ENCODE assay signal across 12 cellular contexts in genomic region chr1:97461782-97462181, GRCh38.
DNase-seq lines count a peak whose midpoint lies in the region; ATAC-seq, FAIRE-seq and TF ChIP-seq lines count a peak whose summit lies in the region.
"Had no signal": no experiment of that assay in that cellular context is flagged by ENCODE, and none has a peak within 500 bp of the region (broad histone marks: within the 10 kb centered on the region; RNA-seq: fewer than 3 reads in every experiment).

No MANE protein-coding gene starts in this region.

- no peaks in the 10 kb centered on the region for H3K9me3 ChIP-seq in kidney (ENCODE audit: control insufficient read depth in 1 of 2, low read length in 2 of 2)

- H3K27ac ChIP-seq in kidney (ENCODE audit: low read depth in 2 of 2, low read length in 2 of 2): no peak overlapping the region

- no peak overlapping the region for H3K4me3 ChIP-seq in kidney (ENCODE audit: low read length in 2 of 2)

- no peak overlapping the region for H3K9ac ChIP-seq in kidney (ENCODE audit: low read length in 2 of 2)

- peaks cover 11% of the 10 kb centered on the region for H3K9me3 Mint-ChIP-seq in activated naive CD8-positive, alpha-beta T cell treated with anti-CD3 and anti-CD28 coated beads for 36 hours
- H3K9me3 Mint-ChIP-seq in type B pancreatic cell: no peaks in the 10 kb centered on the region
- H3K9me3 Mint-ChIP-seq: activated naive CD4-positive, alpha-beta T cell treated with anti-CD3 and anti-CD28 coated beads, Interleukin-2, amount 50 U/mL, for 24 hours had no signal

- TF ChIP-seq CTCF in kidney (IDR thresholded peaks at IDR 0.05; ENCODE audit: borderline replicate concordance, extremely low read depth, insufficient read depth): no peak
- TF ChIP-seq CTCF in type B pancreatic cell (conservative IDR thresholded peaks at IDR 0.05): no peak

- no peaks in the 10 kb centered on the region for H3K4me1 ChIP-seq in kidney (ENCODE audit: control insufficient read depth in 1 of 2, insufficient read depth in 1 of 2, low read depth in 1 of 2, low read length in 2 of 2)

- H3K36me3 Mint-ChIP-seq in activated naive CD8-positive, alpha-beta T cell treated with anti-CD3 and anti-CD28 coated beads for 36 hours: peaks cover 37% of the 10 kb centered on the region
- no peaks in the 10 kb centered on the region for H3K36me3 Mint-ChIP-seq in type B pancreatic cell

- H3K4me1 Mint-ChIP-seq in activated naive CD8-positive, alpha-beta T cell treated with anti-CD3 and anti-CD28 coated beads for 36 hours: no peaks in the 10 kb centered on the region
- peaks cover 9% of the 10 kb centered on the region for H3K4me1 Mint-ChIP-seq in type B pancreatic cell (ENCODE audit: unreplicated experiment)
- H3K4me1 Mint-ChIP-seq: activated naive CD4-positive, alpha-beta T cell treated with anti-CD3 and anti-CD28 coated beads, Interleukin-2, amount 50 U/mL, for 24 hours had no signal

- ATAC-seq in GM18907 (IDR thresholded peaks at IDR 0.05; ENCODE audit: unreplicated experiment) (peak; percentile 98), GM21786 (IDR thresholded peaks at IDR 0.05; ENCODE audit: unreplicated experiment) (peak; percentile 94), HG03469 (IDR thresholded peaks at IDR 0.05; ENCODE audit: unreplicated experiment) (peak; percentile 96)

- no peak overlapping the region for H3K27ac Mint-ChIP-seq in activated naive CD8-positive, alpha-beta T cell treated with anti-CD3 and anti-CD28 coated beads for 36 hours
- H3K27ac Mint-ChIP-seq in type B pancreatic cell: no peak overlapping the region
- H3K27ac Mint-ChIP-seq: activated naive CD4-positive, alpha-beta T cell treated with anti-CD3 and anti-CD28 coated beads, Interleukin-2, amount 50 U/mL, for 24 hours had no signal

- H3K36me3 ChIP-seq in kidney (ENCODE audit: control insufficient read depth in 1 of 2, insufficient read depth in 2 of 2, low read length in 2 of 2): no peaks in the 10 kb centered on the region

- H3K4me3 Mint-ChIP-seq in activated naive CD8-positive, alpha-beta T cell treated with anti-CD3 and anti-CD28 coated beads for 36 hours: no peak overlapping the region
- H3K4me3 Mint-ChIP-seq in type B pancreatic cell: no peak overlapping the region
- H3K4me3 Mint-ChIP-seq: activated naive CD4-positive, alpha-beta T cell treated with anti-CD3 and anti-CD28 coated beads, Interleukin-2, amount 50 U/mL, for 24 hours had no signal

- no peaks in the 10 kb centered on the region for H3K27me3 Mint-ChIP-seq in activated naive CD8-positive, alpha-beta T cell treated with anti-CD3 and anti-CD28 coated beads for 36 hours
- H3K27me3 Mint-ChIP-seq in type B pancreatic cell: no peaks in the 10 kb centered on the region
- H3K27me3 Mint-ChIP-seq: activated naive CD4-positive, alpha-beta T cell treated with anti-CD3 and anti-CD28 coated beads, Interleukin-2, amount 50 U/mL, for 24 hours had no signal

- FAIRE-seq in kidney (lab: Jason Lieb, UNC): peak; percentile 19

- intact Hi-C loops in kidney (cut with DNase I): no loop called here

- DNase-seq in kidney: no peak
- no peak for DNase-seq in COLO829 (ENCODE audit: low spot score)
- no peak for DNase-seq in activated naive CD8-positive, alpha-beta T cell treated with anti-CD3 and anti-CD28 coated beads for 36 hours
- no peak for DNase-seq in type B pancreatic cell (ENCODE audit: extremely low spot score, unreplicated experiment)
- DNase-seq: erythroblast, Kasumi-1, mesendoderm, T-helper 1 cell had no signal
